In genomic region chr7:55382251-55382650, GRCh38 we compare ENCODE assay signal across 30 cellular contexts.
"Had no signal": no experiment of that assay in that cellular context is flagged by ENCODE, and none has a peak within 500 bp of the region (broad histone marks: within the 10 kb centered on the region; RNA-seq: fewer than 3 reads in every experiment).

No MANE protein-coding gene starts in this region.

- ATAC-seq: activated CD4-positive, alpha-beta T cell treated with anti-CD3 and anti-CD28 coated beads for 36 hours; activated CD8-positive, alpha-beta T cell treated with anti-CD3 and anti-CD28 coated beads for 36 hours; activated T-cell treated with anti-CD3 and anti-CD28 coated beads, Interleukin-2, amount 50 U/mL, for 72 hours; body of pancreas; Panc1; Right ventricle myocardium inferior had no signal

- DNase-seq: activated CD4-positive, alpha-beta T cell treated with anti-CD3 and anti-CD28 coated beads for 36 hours; activated CD4-positive, alpha-beta T cell treated with anti-CD3 and anti-CD28 coated beads, Interleukin-2, amount 50 U/mL, for 1 hour; activated CD8-positive, alpha-beta memory T cell treated with anti-CD3 and anti-CD28 coated beads, Interleukin-2, amount 50 U/mL, for 4 hours; activated CD8-positive, alpha-beta T cell treated with anti-CD3 and anti-CD28 coated beads for 36 hours; activated gamma-delta T cell treated with Interleukin-2 at 50 U/mL for 16 hours; activated naive CD4-positive, alpha-beta T cell treated with anti-CD3 and anti-CD28 coated beads, Interleukin-2, amount 10 ng/mL, durations not matched to agents 7 days and 5 days; activated naive CD8-positive, alpha-beta T cell treated with anti-CD3 and anti-CD28 coated beads for 36 hours; activated T-cell treated with anti-CD3 and anti-CD28 coated beads, Interleukin-2, amount 50 U/mL, for 72 hours; adrenal gland; body of pancreas; central memory CD4-positive, alpha-beta T cell; MG63; MV-4-11; NCI-H1092 treated with DMSO at 0.1 percent for 48 hours; NCI-H1417 treated with DMSO at 0.1 percent for 48 hours; NCI-H1694; NCI-H2029; NCI-H2107; NCI-H2171 treated with DMSO at 0.1 percent for 48 hours; NCI-H345; NCI-H510A; NK-92 treated with Interleukin-12 subunit alpha and Interleukin-12 subunit beta, amount 100 ng/mL, for 24 hours; OCI-M1; RPMI8226; SK-N-SH; T-helper 1 cell; WERI-Rb-1 had no signal

- H3K4me1 ChIP-seq: adrenal gland, ascending aorta, body of pancreas had no signal

- H3K27me3 ChIP-seq: adrenal gland, ascending aorta, body of pancreas, MG63 had no signal

- H3K9me3 ChIP-seq: ascending aorta had no signal

- H3K36me3 ChIP-seq: adrenal gland, ascending aorta, MG63, WERI-Rb-1 had no signal

- H3K4me3 ChIP-seq: adrenal gland, ascending aorta, body of pancreas, MG63 had no signal

- H3K27ac ChIP-seq: adrenal gland, ascending aorta, body of pancreas, WERI-Rb-1 had no signal
